8 cellular contexts compared by ENCODE assay signal in the genomic region with DNA sequence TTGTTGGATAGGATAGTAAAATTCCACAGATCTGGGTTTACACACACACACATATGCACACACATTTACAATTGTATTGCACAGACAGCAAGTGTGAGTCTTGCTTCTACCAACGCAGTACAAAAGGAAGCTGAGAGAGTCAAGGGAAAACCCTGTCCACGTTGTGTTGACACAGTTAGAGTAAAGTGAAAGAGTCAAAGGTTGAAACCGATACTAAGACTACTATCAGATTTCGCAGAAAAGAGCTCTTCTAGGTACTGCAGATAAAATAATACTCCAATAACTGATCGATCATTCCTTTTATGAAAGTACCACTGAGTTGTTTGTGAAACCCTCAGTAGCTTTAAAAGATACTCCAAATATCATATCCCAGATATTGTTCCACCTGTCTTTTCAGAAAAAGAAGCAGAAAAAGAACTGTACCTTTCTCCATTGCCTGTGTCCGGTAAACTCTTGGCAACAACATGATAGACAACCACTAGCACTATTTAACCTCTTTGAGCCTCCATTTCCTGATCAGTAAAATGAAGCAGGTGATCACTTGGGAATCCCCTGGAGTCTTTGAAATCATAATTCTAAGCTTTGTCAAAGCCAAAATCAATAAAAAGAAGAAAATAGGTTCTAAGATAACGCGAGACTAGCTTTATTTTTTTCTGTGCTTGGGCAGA.
DNase-seq lines count a peak whose midpoint lies in the region; ATAC-seq lines count a peak whose summit lies in the region.

No MANE protein-coding gene starts in this region.

- no peak overlapping the region for H3K4ac ChIP-seq in mesendoderm (ENCODE audit: low read depth, low read length)

- H3K18ac ChIP-seq in mesendoderm (ENCODE audit: low read length): no peak overlapping the region

- no peak overlapping the region for H2BK120ac ChIP-seq in mesendoderm (ENCODE audit: low read depth, low read length)

- no peaks in the 10 kb centered on the region for H3K36me3 ChIP-seq in mesendoderm (ENCODE audit: control insufficient read depth, insufficient read depth, low read length)

- no peak overlapping the region for H3K27ac ChIP-seq in mesendoderm (ENCODE audit: low read depth, low read length)

- no peak overlapping the region for H3K56ac ChIP-seq in mesendoderm (ENCODE audit: low read length)

- peak overlapping the region; percentile 53 to 63 for H3K4me3 Mint-ChIP-seq in effector memory CD8-positive, alpha-beta T cell

- no peak overlapping the region for H3K4me2 ChIP-seq in mesendoderm (ENCODE audit: low read length)

- H3K9ac ChIP-seq in mesendoderm (ENCODE audit: low read length): no peak overlapping the region

- no peak overlapping the region for H4K5ac ChIP-seq in mesendoderm (ENCODE audit: low read length)

- no peak overlapping the region for H2AK5ac ChIP-seq in mesendoderm (ENCODE audit: low read length)

- peak; percentile 98 for ATAC-seq in GM18499 (IDR thresholded peaks at IDR 0.05; ENCODE audit: insufficient read depth, unreplicated experiment)
- peak; percentile 96 for ATAC-seq in GM19467 (IDR thresholded peaks at IDR 0.05; ENCODE audit: unreplicated experiment)
- ATAC-seq in HG03342 (IDR thresholded peaks at IDR 0.05; ENCODE audit: unreplicated experiment): peak; percentile 99
- peak; percentile 93 for ATAC-seq in effector memory CD8-positive, alpha-beta T cell (replicated peaks)

- H3K27ac Mint-ChIP-seq in effector memory CD8-positive, alpha-beta T cell: peak overlapping the region; percentile 70 to 94

- no peaks in the 10 kb centered on the region for H3K27me3 Mint-ChIP-seq in effector memory CD8-positive, alpha-beta T cell

- WGBS in mesendoderm (ENCODE audit: extremely low coverage, insufficient coverage, low lambda C conversion rate): no CpG with 5 or more reads among the region's 8 CpGs

- peaks cover 18 to 28% of the 10 kb centered on the region in 2 donors for H3K4me1 Mint-ChIP-seq in effector memory CD8-positive, alpha-beta T cell (ENCODE audit: low read depth in 2 of 2)

- no peak overlapping the region for H4K8ac ChIP-seq in mesendoderm (ENCODE audit: low read depth, low read length)

- H3K4me1 ChIP-seq in mesendoderm (ENCODE audit: control insufficient read depth, low read depth, low read length): no peaks in the 10 kb centered on the region

- no peaks in the 10 kb centered on the region for H3K27me3 ChIP-seq in mesendoderm (ENCODE audit: insufficient read depth, low read length, poor library complexity)

- H2BK15ac ChIP-seq in mesendoderm (replicated peaks; ENCODE audit: low read depth): no peak overlapping the region

- H3K23ac ChIP-seq in mesendoderm (ENCODE audit: low read length): no peak overlapping the region

- H3K79me2 ChIP-seq in mesendoderm (ENCODE audit: control insufficient read depth, insufficient read depth, low read length): no peaks in the 10 kb centered on the region

- peaks cover 4% of the 10 kb centered on the region for H3K36me3 Mint-ChIP-seq in effector memory CD8-positive, alpha-beta T cell (ENCODE audit: insufficient read depth)

- H3K79me1 ChIP-seq in mesendoderm (ENCODE audit: low read length): no peaks in the 10 kb centered on the region

- DNase-seq in effector memory CD8-positive, alpha-beta T cell: no peak
- no peak for DNase-seq in globus pallidus (ENCODE audit: low spot score)
- no peak for DNase-seq in mesendoderm
- DNase-seq in superior temporal gyrus (ENCODE audit: extremely low spot score): no peak
- no peak for DNase-seq in activated CD4-positive, CD25-positive, alpha-beta regulatory T cell treated with anti-CD3 and anti-CD28 coated beads, Interleukin-2, amount 50 U/mL, for 72 hours

- H3K9me3 Mint-ChIP-seq in effector memory CD8-positive, alpha-beta T cell: no peaks in the 10 kb centered on the region

- no peak overlapping the region for H3K4me3 ChIP-seq in mesendoderm (ENCODE audit: low read length)

- no peak overlapping the region for H2BK5ac ChIP-seq in mesendoderm (ENCODE audit: low read length)
